In the genomic region with DNA sequence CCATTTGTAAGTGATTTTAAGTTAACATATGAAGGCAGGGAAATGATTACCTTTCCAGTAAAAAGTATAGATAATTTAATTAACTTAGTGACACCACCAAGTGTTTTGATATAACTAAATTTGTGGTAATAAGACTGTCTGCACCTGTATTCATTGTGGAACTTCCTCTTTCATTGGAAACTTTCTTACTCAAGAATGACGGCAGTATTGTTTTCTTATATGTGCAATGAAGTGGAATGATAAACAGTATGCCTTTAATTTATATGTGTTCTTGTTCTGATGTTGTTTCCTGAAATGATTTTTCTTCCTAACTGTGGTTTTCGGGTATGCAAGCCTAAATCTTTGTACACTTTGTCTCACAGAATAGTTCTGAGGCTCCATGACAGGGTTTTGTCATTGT, we compare ENCODE assay signal across 1 cellular context.
TF ChIP-seq lines count a peak whose summit lies in the region.

No MANE protein-coding gene starts in this region.

TF ChIP-seq in GM12878, 131 proteins besides CTCF, POLR2A, EP300 and RAD21:
- TF ChIP-seq MXI1 (IDR thresholded peaks at IDR 0.05; ENCODE audit: low read depth, low read length) (no peak), ATF7 (IDR thresholded peaks at IDR 0.05; ENCODE audit: low read depth) (peak; percentile 43; the same call in 1 of the 2 replicates), RUNX3 (IDR thresholded peaks at IDR 0.05; ENCODE audit: low read length) (peak; percentile 50; the same call in 1 of the 2 replicates), TCF12 (IDR thresholded peaks at IDR 0.05; ENCODE audit: low read depth, low read length) (no peak), NFIC (IDR thresholded peaks at IDR 0.05; ENCODE audit: low read depth, low read length) (peak; percentile 39; the same call in 1 of the 2 replicates), SPI1 (IDR thresholded peaks at IDR 0.05; ENCODE audit: borderline replicate concordance, insufficient read depth, low read depth, low read length) (peak; percentile 22; the same call in 1 of the 2 replicates), MTA2 (IDR thresholded peaks at IDR 0.05; ENCODE audit: low read depth) (peak; percentile 73), JUNB (IDR thresholded peaks at IDR 0.05) (peak; percentile 48)
- TF ChIP-seq, protein P1, sequence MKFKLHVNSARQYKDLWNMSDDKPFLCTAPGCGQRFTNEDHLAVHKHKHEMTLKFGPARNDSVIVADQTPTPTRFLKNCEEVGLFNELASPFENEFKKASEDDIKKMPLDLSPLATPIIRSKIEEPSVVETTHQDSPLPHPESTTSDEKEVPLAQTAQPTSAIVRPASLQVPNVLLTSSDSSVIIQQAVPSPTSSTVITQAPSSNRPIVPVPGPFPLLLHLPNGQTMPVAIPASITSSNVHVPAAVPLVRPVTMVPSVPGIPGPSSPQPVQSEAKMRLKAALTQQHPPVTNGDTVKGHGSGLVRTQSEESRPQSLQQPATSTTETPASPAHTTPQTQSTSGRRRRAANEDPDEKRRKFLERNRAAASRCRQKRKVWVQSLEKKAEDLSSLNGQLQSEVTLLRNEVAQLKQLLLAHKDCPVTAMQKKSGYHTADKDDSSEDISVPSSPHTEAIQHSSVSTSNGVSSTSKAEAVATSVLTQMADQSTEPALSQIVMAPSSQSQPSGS (IDR thresholded peaks at IDR 0.05; ENCODE audit: low read length) = peak; percentile 64
